In the genomic region with DNA sequence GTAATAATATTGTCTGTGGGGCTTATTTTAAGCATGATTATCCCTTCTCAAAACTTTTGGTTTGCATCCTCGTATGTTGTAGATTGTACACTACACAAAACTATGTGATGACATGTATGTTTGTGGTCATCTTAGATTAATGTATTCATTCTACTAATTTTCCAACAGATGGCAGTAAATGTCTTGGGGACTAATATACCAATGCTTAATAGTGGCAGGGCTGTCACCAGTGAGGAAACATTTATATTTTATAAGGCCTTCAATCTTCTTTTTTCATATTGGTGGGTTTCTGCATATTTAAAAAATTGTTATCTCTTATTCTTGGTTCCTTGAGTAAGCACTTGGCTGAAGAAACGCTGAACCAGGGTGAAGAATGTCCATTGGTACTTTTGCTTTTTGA, we compare ENCODE assay signal across 8 cellular contexts.
DNase-seq lines count a peak whose midpoint lies in the region; ATAC-seq and TF ChIP-seq lines count a peak whose summit lies in the region.

No MANE protein-coding gene starts in this region.

- TF ChIP-seq CTCF in chondrocyte (IDR thresholded peaks at IDR 0.05), result peak; percentile 80
- TF ChIP-seq CTCF in GM13977 (IDR thresholded peaks at IDR 0.05; ENCODE audit: extremely low read depth, insufficient read depth, missing control alignments), result no peak

- no peaks in the 10 kb centered on the region for H3K4me1 Mint-ChIP-seq in chondrocyte (ENCODE audit: low read depth)

- H3K27ac Mint-ChIP-seq in chondrocyte (ENCODE audit: unreplicated experiment), result no peak overlapping the region

- peak; percentile 20 for DNase-seq in DMS 273 (lab: John Stamatoyannopoulos, UW; ENCODE audit: unreplicated experiment)
- no peak for DNase-seq in DMS 273 treated with DMSO at 0.1 percent for 48 hours (lab: John Stamatoyannopoulos, UW)
- peak; percentile 7 for DNase-seq in NCI-H2029 (lab: John Stamatoyannopoulos, UW)
- DNase-seq in chondrocyte (ENCODE audit: low spot score), result no peak
- peak; percentile 39 for DNase-seq in pons (ENCODE audit: low spot score)
- DNase-seq in cortex of kidney (lab: John Stamatoyannopoulos, UW), result no peak
- no peak for DNase-seq in GM13977 (ENCODE audit: low spot score)

- ATAC-seq in HG02852 (IDR thresholded peaks at IDR 0.05; ENCODE audit: unreplicated experiment), result no peak

- H3K27me3 Mint-ChIP-seq in chondrocyte (ENCODE audit: low read depth), result no peaks in the 10 kb centered on the region

- no peak overlapping the region for H3K4me3 Mint-ChIP-seq in chondrocyte (ENCODE audit: unreplicated experiment)

- in situ Hi-C loops in GM13977 (cut with MboI; ENCODE audit: low pct_unique_long_range_greater_than_20kb, low sequenced_read_pairs, unreplicated experiment), result no loop called here

- peaks cover 6% of the 10 kb centered on the region for H3K36me3 Mint-ChIP-seq in chondrocyte (ENCODE audit: low read depth)

- peaks cover 13% of the 10 kb centered on the region for H3K9me3 Mint-ChIP-seq in chondrocyte (ENCODE audit: low read depth)

Comparison
In these comparisons a context has a peak if more than half of its experiments do, and no peak if none do; other contexts are left out.
1. DNase-seq: peak in DMS 273 (single experiment), NCI-H2029 (single experiment) and pons (single experiment); none in DMS 273 treated with DMSO at 0.1 percent for 48 hours (single experiment), chondrocyte (single experiment), cortex of kidney (single experiment) and GM13977 (single experiment).